ENCODE assay signal across 9 cellular contexts in genomic region chr11:13343931-13344717, GRCh38.
DNase-seq lines count a peak whose midpoint lies in the region; ATAC-seq, FAIRE-seq and TF ChIP-seq lines count a peak whose summit lies in the region.
"Had no signal": no experiment of that assay in that cellular context is flagged by ENCODE, and none has a peak within 500 bp of the region (broad histone marks: within the 10 kb centered on the region; RNA-seq: fewer than 3 reads in every experiment).

No MANE protein-coding gene starts in this region.

- CTCF ChIA-PET in activated CD8-positive, alpha-beta T cell treated with anti-CD3 and anti-CD28 coated beads, Interleukin-2, amount 10 ng/mL, durations not matched to agents 7 days and 5 days (lab: Charles Lee): interaction anchor here (0.6 to 5.2 kb wide), 28 partner anchors 10 to 380 kb away, joined by 3 to 51 read pairs (median 4); no protein-coding TSS in a partner anchor
- CTCF ChIA-PET in H1 (lab: Charles Lee; ENCODE audit: partially characterized antibody): interaction anchor here (0.6 to 5.8 kb wide), 47 partner anchors 9 to 223 kb away, joined by 3 to 66 read pairs (median 6); no protein-coding TSS in a partner anchor

- H3K14ac ChIP-seq in H1 (ENCODE audit: insufficient read length): no peak overlapping the region

- H2BK12ac ChIP-seq in H1 (ENCODE audit: low read depth, low read length): no peak overlapping the region

- no peak overlapping the region for H3K9ac ChIP-seq in H1 (replicated peaks in 1 of 4; ENCODE audit: extremely low read depth in 1 of 4, low read depth in 3 of 4, low read length in 3 of 4)

- TF ChIP-seq RAD21 in H1 (IDR thresholded peaks at IDR 0.05 in 1 of 2, conservative IDR thresholded peaks at IDR 0.05 in 1 of 2; ENCODE audit: low read depth in 2 of 2, low read length in 2 of 2): peak; percentile 79 to 83

- H3K9me3 ChIP-seq in H1 (ENCODE audit: insufficient read depth in 2 of 2, low read depth in 1 of 2, low read length in 1 of 2): peaks cover 0 to 4% of the 10 kb centered on the region in 2 experiments; a peak in 1 of 4 replicates
- H3K9me3 ChIP-seq in mucosa of descending colon: no peaks in the 10 kb centered on the region

- no peak overlapping the region for H3K4me3 Mint-ChIP-seq in activated CD8-positive, alpha-beta T cell treated with anti-CD3 and anti-CD28 coated beads, Interleukin-2, amount 10 ng/mL, durations not matched to agents 7 days and 5 days

- no peak overlapping the region for H2BK5ac ChIP-seq in H1 (ENCODE audit: low read depth, low read length)

- TF ChIP-seq POLR2A in H1 (IDR thresholded peaks at IDR 0.05; ENCODE audit: control extremely low read depth in 1 of 2, low read depth in 2 of 2, low read length in 2 of 2): no peak

- no peaks in the 10 kb centered on the region; a peak in 1 of 4 replicates for H3K79me2 ChIP-seq in H1 (ENCODE audit: control insufficient read depth in 1 of 2, insufficient read depth in 2 of 2, low read length in 2 of 2)

- no peak overlapping the region for H3K4me3 ChIP-seq in H1 (ENCODE audit: extremely low read depth in 1 of 4, insufficient read depth in 2 of 4, low read depth in 3 of 4, low read length in 4 of 4)
- no peak overlapping the region for H3K4me3 ChIP-seq in mucosa of descending colon
- H3K4me3 ChIP-seq: skin epidermis had no signal

- H3K27me3 Mint-ChIP-seq in activated CD8-positive, alpha-beta T cell treated with anti-CD3 and anti-CD28 coated beads, Interleukin-2, amount 10 ng/mL, durations not matched to agents 7 days and 5 days (ENCODE audit: low read depth): no peaks in the 10 kb centered on the region

- no peak overlapping the region for H3K23ac ChIP-seq in H1 (ENCODE audit: insufficient read length)

- ATAC-seq in HG03460 (IDR thresholded peaks at IDR 0.05; ENCODE audit: unreplicated experiment) (peak; percentile 45), mucosa of descending colon (peak; percentile 75)
- ATAC-seq in activated CD8-positive, alpha-beta T cell treated with anti-CD3 and anti-CD28 coated beads, Interleukin-2, amount 10 ng/mL, durations not matched to agents 7 days and 5 days: peak; percentile 68

- H3K56ac ChIP-seq in H1 (replicated peaks; ENCODE audit: insufficient read length, low read depth, low read length): no peak overlapping the region

- peak; percentile 29 to 85 (median 78) for TF ChIP-seq CTCF in H1 (IDR thresholded peaks at IDR 0.05; ENCODE audit: control extremely low read depth in 1 of 3, insufficient read depth in 1 of 3, low read depth in 1 of 3, low read length in 3 of 3)
- TF ChIP-seq CTCF in mucosa of descending colon (IDR thresholded peaks at IDR 0.05): peak; percentile 73

- H3K36me3 Mint-ChIP-seq in activated CD8-positive, alpha-beta T cell treated with anti-CD3 and anti-CD28 coated beads, Interleukin-2, amount 10 ng/mL, durations not matched to agents 7 days and 5 days (ENCODE audit: low read depth): peaks cover 5% of the 10 kb centered on the region

- H3K27ac ChIP-seq in H1 (ENCODE audit: low read depth, low read length): no peak overlapping the region
- H3K27ac ChIP-seq: skin epidermis had no signal

- no peak overlapping the region for H4K8ac ChIP-seq in H1 (ENCODE audit: extremely low read depth, insufficient read depth, low read length)

- WGBS in H1 (ENCODE audit: extremely low coverage in 1 of 2, insufficient coverage in 1 of 2, insufficient read length in 1 of 2, insufficient replicate concordance in 2 of 2, low coverage in 1 of 2, low lambda C conversion rate in 2 of 2, missing lambda C conversion rate in 1 of 2), 2 experiments: 57% methylated on average over 10 of the region's 10 CpGs; no CpG with 5 or more reads in 1 of the 2 experiments

- no peaks in the 10 kb centered on the region for H3K23me2 ChIP-seq in H1 (ENCODE audit: low read depth, low read length)

- peak overlapping the region; percentile 26; the same call in 1 of the 2 replicates for H2AK5ac ChIP-seq in H1 (ENCODE audit: low read depth, low read length)

- FAIRE-seq in GM18507 (lab: Jason Lieb, UNC) (peak; percentile 89), H1 (lab: Jason Lieb, UNC) (peak; percentile 81)

- H2BK20ac ChIP-seq in H1 (ENCODE audit: low read length): no peak overlapping the region

- H3K36me3 ChIP-seq in H1 (ENCODE audit: control insufficient read depth in 2 of 4, insufficient read depth in 4 of 4, low read length in 3 of 4): no peaks in the 10 kb centered on the region
- H3K36me3 ChIP-seq in mucosa of descending colon (ENCODE audit: low read depth): no peaks in the 10 kb centered on the region

- no peak overlapping the region for H3K27ac Mint-ChIP-seq in activated CD8-positive, alpha-beta T cell treated with anti-CD3 and anti-CD28 coated beads, Interleukin-2, amount 10 ng/mL, durations not matched to agents 7 days and 5 days

- intact Hi-C loops in mucosa of descending colon (cut with DNase I, micrococcal nuclease): loop anchor here (5.0 to 10.0 kb wide), 3 partner anchors 129 to 369 kb away; no protein-coding TSS in a partner anchor

- no peak overlapping the region for H2BK15ac ChIP-seq in H1 (ENCODE audit: low read length)

- H3K4me1 ChIP-seq in H1 (replicated peaks in 1 of 4; ENCODE audit: control insufficient read depth in 3 of 4, insufficient read depth in 4 of 4, low read length in 3 of 4): peaks cover 0 to 2% (median 0%) of the 10 kb centered on the region in 4 experiments; a peak in 1 of 7 replicates
- H3K4me1 ChIP-seq in mucosa of descending colon (ENCODE audit: low read depth): peaks cover 8% of the 10 kb centered on the region

- no peak for TF ChIP-seq EP300 in H1 (IDR thresholded peaks at IDR 0.05; ENCODE audit: borderline replicate concordance in 1 of 2, low read depth in 2 of 2, low read length in 2 of 2)

- H3K4me1 Mint-ChIP-seq in activated CD8-positive, alpha-beta T cell treated with anti-CD3 and anti-CD28 coated beads, Interleukin-2, amount 10 ng/mL, durations not matched to agents 7 days and 5 days (ENCODE audit: low read depth): peaks cover 42% of the 10 kb centered on the region

- no peak overlapping the region for H2BK120ac ChIP-seq in H1 (replicated peaks; ENCODE audit: low read depth, low read length)

- no peak overlapping the region for H4K91ac ChIP-seq in H1 (replicated peaks; ENCODE audit: insufficient read length, low read length)

- H3K27me3 ChIP-seq in H1 (replicated peaks in 1 of 4; ENCODE audit: control insufficient read depth in 3 of 4, extremely low read depth in 1 of 4, insufficient read depth in 3 of 4, low read length in 3 of 4): no peaks in the 10 kb centered on the region

- no peak overlapping the region for H4K5ac ChIP-seq in H1 (ENCODE audit: insufficient read length, low read depth, low read length)

- no peak overlapping the region for H2AFZ ChIP-seq in H1 (ENCODE audit: low read length)

- no peaks in the 10 kb centered on the region for H4K20me1 ChIP-seq in H1 (replicated peaks in 1 of 2; ENCODE audit: control insufficient read depth in 1 of 2, insufficient read depth in 2 of 2, low read length in 2 of 2)

- peak; percentile 76 for DNase-seq in A172 (ENCODE audit: low spot score)
- DNase-seq in GM18507 (ENCODE audit: extremely low spot score, insufficient read length, low read depth): peak; percentile 44
- DNase-seq in NCI-H774 (lab: John Stamatoyannopoulos, UW): peak; percentile 74
- peak; percentile 86 for DNase-seq in activated CD8-positive, alpha-beta T cell treated with anti-CD3 and anti-CD28 coated beads, Interleukin-2, amount 10 ng/mL, durations not matched to agents 7 days and 5 days
- DNase-seq in H1 (ENCODE audit: low read depth in 1 of 2, low spot score in 2 of 2): peak in 1 of 2 experiments; percentile 82
- DNase-seq in mucosa of descending colon: peak in 1 of 3 donors; percentile 88
- DNase-seq in stimulated activated CD8-positive, alpha-beta memory T cell treated with anti-CD3 and anti-CD28 coated beads, Interleukin-7, amount 100 ng/mL, for 24 hours (ENCODE audit: low read depth): peak; percentile 55

- H3K4me2 ChIP-seq in H1 (ENCODE audit: insufficient read depth in 1 of 2, low read depth in 2 of 2, low read length in 2 of 2): no peak overlapping the region

- no peak overlapping the region for H3K4ac ChIP-seq in H1 (replicated peaks; ENCODE audit: insufficient read length, low read depth, low read length)

- POLR2A ChIA-PET in activated CD8-positive, alpha-beta T cell treated with anti-CD3 and anti-CD28 coated beads, Interleukin-2, amount 10 ng/mL, durations not matched to agents 7 days and 5 days (lab: Charles Lee): no interaction called here
- POLR2A ChIA-PET in H1 (lab: Charles Lee; ENCODE audit: partially characterized antibody): interaction anchor here (1.0 kb wide), 1 partner anchor 134 kb away, joined by 4 read pairs; no protein-coding TSS in a partner anchor

- H3K18ac ChIP-seq in H1 (ENCODE audit: extremely low read depth, low read length): no peak overlapping the region

- H3K9me3 Mint-ChIP-seq in activated CD8-positive, alpha-beta T cell treated with anti-CD3 and anti-CD28 coated beads, Interleukin-2, amount 10 ng/mL, durations not matched to agents 7 days and 5 days (ENCODE audit: insufficient read depth): no peaks in the 10 kb centered on the region

- H3K79me1 ChIP-seq in H1 (ENCODE audit: low read depth, low read length): no peaks in the 10 kb centered on the region; the same call in 1 of the 2 replicates

TF ChIP-seq in H1, 55 proteins besides CTCF, POLR2A, EP300 and RAD21:
- TF ChIP-seq TAF1 (IDR thresholded peaks at IDR 0.05; ENCODE audit: low read depth, low read length) (no peak), SIRT6 (IDR thresholded peaks at IDR 0.05; ENCODE audit: low read length) (no peak), HDAC6 (IDR thresholded peaks at IDR 0.05; ENCODE audit: low read depth, low read length) (no peak), CTBP2 (IDR thresholded peaks at IDR 0.05; ENCODE audit: borderline replicate concordance, insufficient read depth, insufficient read length, low read length) (no peak)
